ENCODE assay signal across 14 cellular contexts in the genomic region with DNA sequence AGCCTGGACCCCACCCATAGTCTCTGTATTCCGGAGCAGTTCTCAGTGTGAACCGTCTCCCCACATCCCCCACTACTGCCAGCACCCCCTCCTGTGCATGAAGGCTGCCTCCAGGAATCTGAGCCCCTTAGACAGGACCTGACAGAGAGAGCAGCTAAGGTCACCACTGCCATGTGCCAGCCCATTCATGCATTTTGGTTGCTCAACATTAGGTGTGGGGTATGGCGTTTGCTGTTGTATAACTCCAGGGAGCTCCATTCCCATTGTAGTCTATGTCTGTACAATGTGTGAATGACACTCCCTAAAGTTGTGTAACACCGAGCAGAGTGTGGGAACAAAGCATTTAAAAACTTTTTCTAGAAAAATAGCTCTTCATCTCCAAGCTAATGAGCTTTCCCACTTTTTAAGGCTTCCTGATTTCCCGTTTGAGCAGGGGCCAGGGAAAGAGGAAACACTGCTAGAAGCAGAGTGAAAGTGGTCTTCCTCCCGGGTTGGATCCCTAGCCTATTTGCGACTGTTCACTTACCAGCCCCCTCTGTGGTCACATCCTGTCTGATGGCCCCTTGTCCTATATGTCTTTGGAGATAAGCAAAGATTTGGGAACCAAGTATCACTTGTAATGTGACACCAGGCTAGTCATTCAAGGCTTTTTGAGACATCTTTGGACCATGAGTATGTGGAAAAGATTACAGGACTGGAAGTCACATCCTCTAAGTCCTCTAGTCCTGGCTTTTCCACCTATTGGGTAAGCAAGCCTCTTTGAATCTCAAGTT. TPM values are rescaled to one million over a fixed set of nuclear protein-coding genes. Genes with fewer than 3 reads are reported as not detected.
DNase-seq lines count a peak whose midpoint lies in the region; ATAC-seq and TF ChIP-seq lines count a peak whose summit lies in the region.
"Had no signal": no experiment of that assay in that cellular context is flagged by ENCODE, and none has a peak within 500 bp of the region (broad histone marks: within the 10 kb centered on the region; RNA-seq: fewer than 3 reads in every experiment).

No MANE protein-coding gene starts in this region.

- peaks cover 33% of the 10 kb centered on the region for H3K4me1 Mint-ChIP-seq in mesothelial cell of epicardium

- TF ChIP-seq POLR2A in NB4 (IDR thresholded peaks at IDR 0.05; ENCODE audit: extremely low read depth, insufficient read length), result no peak

- H3K27ac Mint-ChIP-seq in mesothelial cell of epicardium, result peak overlapping the region; percentile 83

- TF ChIP-seq CTCF in NB4 (IDR thresholded peaks at IDR 0.05; ENCODE audit: low read depth, low read length) (no peak), mesothelial cell of epicardium (IDR thresholded peaks at IDR 0.05; ENCODE audit: unreplicated experiment) (no peak)

- ATAC-seq in esophagus mucosa, result peak; percentile 82
- ATAC-seq in GM21515 (IDR thresholded peaks at IDR 0.05; ENCODE audit: unreplicated experiment), result no peak
- ATAC-seq in GM21360 (IDR thresholded peaks at IDR 0.05; ENCODE audit: unreplicated experiment), result no peak
- ATAC-seq: foreskin keratinocyte, GM12878 had no signal

- no peaks in the 10 kb centered on the region for H3K27me3 Mint-ChIP-seq in mesothelial cell of epicardium (ENCODE audit: low read depth)

- H3K9me3 Mint-ChIP-seq in mesothelial cell of epicardium, result no peaks in the 10 kb centered on the region

- H3K4me3 Mint-ChIP-seq in mesothelial cell of epicardium, result no peak overlapping the region

- no peak overlapping the region for H3K4me3 ChIP-seq in NB4 (ENCODE audit: low read depth, low read length)
- H3K4me3 ChIP-seq: GM12878, ovary had no signal

- peak; percentile 38 for DNase-seq in AG08395 (ENCODE audit: low spot score)
- peak; percentile 81 for DNase-seq in NB4 (ENCODE audit: low read depth)
- no peak for DNase-seq in mesothelial cell of epicardium (ENCODE audit: low spot score in 2 of 2, unreplicated experiment in 2 of 2)
- no peak for DNase-seq in NCI-H128 (lab: John Stamatoyannopoulos, UW; ENCODE audit: unreplicated experiment)
- no peak for DNase-seq in NCI-H345 treated with DMSO at 0.1 percent for 48 hours (lab: John Stamatoyannopoulos, UW; ENCODE audit: unreplicated experiment)
- DNase-seq: activated gamma-delta T cell treated with Interleukin-2 at 50 U/mL for 16 hours, NCI-H345, ovary had no signal

- H3K36me3 Mint-ChIP-seq in mesothelial cell of epicardium, result peaks cover 9% of the 10 kb centered on the region

RNA-seq across cellular contexts. Expression of gene DNAJB5, which starts 5.9 kb away (rescaled TPM):
- total RNA-seq in esophagus mucosa (3.4 TPM), mesothelial cell of epicardium (15.4 to 18.4 TPM (median 16.4 TPM) in 3 replicates)

RNA-seq across cellular contexts. Expression of gene PHF24, which starts 37.4 kb away (rescaled TPM):
- total RNA-seq in esophagus mucosa (0.48 TPM), mesothelial cell of epicardium (0.62 to 0.99 TPM (median 0.83 TPM) in 3 replicates)
- total RNA-seq: GM12878; T-helper 1 cell treated with Interleukin-12 subunit alpha and Interleukin-12 subunit beta and Interleukin-4 antibody, amounts not matched to agents 30 ng/mL and 1 ng/mL, for 36 hours had no signal

Comparison
In these comparisons a context has a peak if more than half of its experiments do, and no peak if none do; other contexts are left out.
1. DNase-seq: peak in AG08395 (single experiment) and NB4 (single experiment); none in mesothelial cell of epicardium (0 of 2), NCI-H128 (single experiment) and NCI-H345 treated with DMSO at 0.1 percent for 48 hours (single experiment).